Comparison of ENCODE assay signal across 8 cellular contexts in the genomic region with DNA sequence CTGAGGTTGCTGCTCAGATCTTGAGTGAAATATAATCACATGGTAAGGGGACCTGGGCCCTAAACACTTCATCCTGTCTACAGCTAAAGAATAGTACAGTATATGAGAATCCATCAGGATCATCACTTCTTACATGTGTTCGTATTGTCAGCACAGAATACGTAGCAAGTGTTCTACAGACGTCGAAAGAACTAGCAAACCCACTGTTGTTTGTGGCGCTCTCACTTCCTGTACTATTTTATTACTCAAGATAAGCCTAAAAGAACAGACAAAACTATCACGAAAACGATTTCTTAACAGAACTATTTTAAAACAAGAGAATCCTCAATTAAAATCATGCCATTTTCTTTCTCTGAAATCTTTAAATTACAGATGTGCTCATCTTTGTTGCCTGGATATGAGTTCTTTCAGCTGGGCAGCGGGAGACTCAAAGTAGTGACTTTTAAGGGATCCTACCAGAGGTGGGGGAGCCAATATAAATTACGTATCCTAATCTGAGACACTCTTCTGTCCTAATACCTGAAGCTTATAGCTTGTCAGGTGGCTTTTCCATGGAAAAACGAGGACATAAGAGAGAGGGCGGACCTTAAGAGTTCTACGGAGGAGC. TPM values are rescaled to one million over a fixed set of nuclear protein-coding genes. Genes with fewer than 3 reads are reported as not detected.
DNase-seq lines count a peak whose midpoint lies in the region; ATAC-seq, FAIRE-seq and TF ChIP-seq lines count a peak whose summit lies in the region.

No MANE protein-coding gene starts in this region.

- FAIRE-seq in small intestine (lab: Jason Lieb, UNC): no peak

- peak overlapping the region; percentile 100 for H3K4me3 Mint-ChIP-seq in activated naive CD8-positive, alpha-beta T cell

- H3K27ac Mint-ChIP-seq in activated naive CD8-positive, alpha-beta T cell: peak overlapping the region; percentile 99

- 0 to 2% (median 1%) methylated on average over 12 of the region's 12 CpGs for WGBS in small intestine, 3 donors

- H3K36me3 ChIP-seq in small intestine (ENCODE audit: control insufficient read depth in 2 of 2, insufficient read depth in 2 of 2, low read length in 2 of 2): no peaks in the 10 kb centered on the region

- DNase-seq in activated T-cell treated with anti-CD3 and anti-CD28 coated beads for 24 hours (ENCODE audit: low read depth): peak; percentile 22
- DNase-seq in activated T-cell treated with anti-CD3 and anti-CD28 coated beads for 4 hours: no peak
- no peak for DNase-seq in LNCaP clone FGC (ENCODE audit: low read depth)
- DNase-seq in small intestine: peak; percentile 59
- DNase-seq in GM19238 (ENCODE audit: insufficient read length, low spot score): no peak

- H3K9me3 ChIP-seq in small intestine (ENCODE audit: control insufficient read depth, low read depth): no peaks in the 10 kb centered on the region

- H3K4me3 ChIP-seq in LNCaP clone FGC (ENCODE audit: low read depth, low read length) (peak overlapping the region; percentile 100), iPS-11a (ENCODE audit: low read depth, low read length) (peak overlapping the region; percentile 72), small intestine (ENCODE audit: low read depth in 1 of 2, low read length in 2 of 2) (peak overlapping the region; percentile 89 to 95)

- H3K27me3 ChIP-seq in small intestine (ENCODE audit: control insufficient read depth in 2 of 2, insufficient read depth in 2 of 2, low read length in 2 of 2): no peaks in the 10 kb centered on the region

- peaks cover 0 to 4% of the 10 kb centered on the region in 2 donors for H3K4me1 ChIP-seq in small intestine (ENCODE audit: control insufficient read depth in 2 of 2, insufficient read depth in 1 of 2, low read depth in 1 of 2, low read length in 1 of 2)

- peak overlapping the region; percentile 98 to 100 for H3K27ac ChIP-seq in small intestine (ENCODE audit: low read depth in 1 of 2, low read length in 1 of 2)

- no peak for ATAC-seq in GM21423 (IDR thresholded peaks at IDR 0.05; ENCODE audit: unreplicated experiment)

- peaks cover 5% of the 10 kb centered on the region for H3K36me3 Mint-ChIP-seq in activated naive CD8-positive, alpha-beta T cell

- H3K9me3 Mint-ChIP-seq in activated naive CD8-positive, alpha-beta T cell (ENCODE audit: low read depth): no peaks in the 10 kb centered on the region

- H3K27me3 Mint-ChIP-seq in activated naive CD8-positive, alpha-beta T cell: no peaks in the 10 kb centered on the region

- peaks cover 38% of the 10 kb centered on the region for H3K4me1 Mint-ChIP-seq in activated naive CD8-positive, alpha-beta T cell (ENCODE audit: low read depth)

- no peak for TF ChIP-seq CTCF in LNCaP clone FGC (IDR thresholded peaks at IDR 0.05; ENCODE audit: control insufficient read depth, extremely low read depth, insufficient read depth)

RNA-seq across cellular contexts. Expression of a gene that starts 0.7 kb away (rescaled TPM):
- polyA plus RNA-seq in small intestine: 10 to 100 TPM in 2 of 3 donors, 1 to 10 TPM in 1; 6.3 to 17.0 (median 10.1) TPM

RNA-seq across cellular contexts. Expression of a gene that starts 1.4 kb away (rescaled TPM):
- 100 to 1,000 TPM in 1 of 3 donors, 10 to 100 TPM in 2; 76.2 to 106 (median 78.4) TPM for polyA plus RNA-seq in small intestine

RNA-seq across cellular contexts. Expression of a gene that starts 56.2 kb away (rescaled TPM):
- 100 to 1,000 TPM in 1 of 3 donors, 10 to 100 TPM in 2; 53.2 to 222 (median 92.4) TPM for polyA plus RNA-seq in small intestine

Comparison
In these comparisons a context has a peak if more than half of its experiments do, and no peak if none do; other contexts are left out.
1. DNase-seq: peak in activated T-cell treated with anti-CD3 and anti-CD28 coated beads for 24 hours (single experiment) and small intestine (single experiment); none in activated T-cell treated with anti-CD3 and anti-CD28 coated beads for 4 hours (single experiment), LNCaP clone FGC (single experiment) and GM19238 (single experiment).
2. Peak in every context shown above with its lines, with median percentiles within 50 percentile points of each other: H3K4me3 ChIP-seq.